In the genomic region with DNA sequence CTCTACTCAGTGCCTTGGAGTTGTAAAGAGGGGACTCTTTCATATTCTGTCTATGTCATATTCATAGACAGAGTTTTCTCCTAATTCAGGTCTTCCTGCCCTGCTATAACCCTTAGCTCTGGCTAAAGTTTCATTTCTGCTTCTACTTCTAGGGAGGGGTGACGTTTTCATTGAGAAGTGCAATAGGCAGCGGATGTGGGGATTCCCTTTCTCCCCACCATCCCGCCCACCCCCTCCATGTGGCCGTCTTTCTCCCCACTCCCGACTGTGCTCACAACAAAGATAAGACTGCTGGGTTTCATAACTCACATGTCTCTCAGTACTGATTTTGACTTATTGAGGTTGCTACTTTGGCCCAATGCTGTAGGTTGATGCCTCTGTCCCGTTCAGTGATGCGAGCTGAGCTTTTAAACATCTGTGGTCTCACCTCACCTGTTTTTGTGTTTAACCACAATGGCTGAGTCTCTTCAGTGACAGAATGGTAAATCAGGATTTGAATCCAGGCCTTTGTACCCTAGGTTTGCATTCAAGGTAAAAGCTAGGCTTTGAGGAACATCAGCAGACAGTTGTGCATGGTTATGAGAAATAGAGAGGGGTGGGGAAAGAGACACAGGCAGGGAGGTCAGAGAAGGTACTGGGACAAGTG, we compare ENCODE assay signal across 9 cellular contexts. TPM values are rescaled to one million over a fixed set of nuclear protein-coding genes. Genes with fewer than 3 reads are reported as not detected.
DNase-seq lines count a peak whose midpoint lies in the region; ATAC-seq lines count a peak whose summit lies in the region.
"Had no signal": no experiment of that assay in that cellular context is flagged by ENCODE, and none has a peak within 500 bp of the region (broad histone marks: within the 10 kb centered on the region; RNA-seq: fewer than 3 reads in every experiment).

No MANE protein-coding gene starts in this region.

- peak overlapping the region; percentile 39 for H3K4me3 Mint-ChIP-seq in activated CD4-positive, alpha-beta memory T cell treated with anti-CD3 and anti-CD28 coated beads, Interleukin-2, amount 10 ng/mL, durations not matched to agents 7 days and 5 days

- ATAC-seq in GM19438 (IDR thresholded peaks at IDR 0.05; ENCODE audit: low read depth, unreplicated experiment), result peak; percentile 79
- peak; percentile 72 for ATAC-seq in HG03135 (IDR thresholded peaks at IDR 0.05; ENCODE audit: unreplicated experiment)

- H3K36me3 Mint-ChIP-seq in activated CD4-positive, alpha-beta memory T cell treated with anti-CD3 and anti-CD28 coated beads, Interleukin-2, amount 10 ng/mL, durations not matched to agents 7 days and 5 days (ENCODE audit: low read depth), result peaks cover 4% of the 10 kb centered on the region

- CTCF ChIA-PET in activated CD4-positive, alpha-beta memory T cell treated with anti-CD3 and anti-CD28 coated beads, Interleukin-2, amount 10 ng/mL, durations not matched to agents 7 days and 5 days (lab: Charles Lee), result interaction anchor here (1.0 to 2.1 kb wide), 3 partner anchors 42 to 485 kb away, joined by 3 to 10 read pairs (median 6); partner anchors contain the start of gene DDX59

- peaks cover 42% of the 10 kb centered on the region for H3K4me1 Mint-ChIP-seq in activated CD4-positive, alpha-beta memory T cell treated with anti-CD3 and anti-CD28 coated beads, Interleukin-2, amount 10 ng/mL, durations not matched to agents 7 days and 5 days

- peak; percentile 61 for DNase-seq in activated CD4-positive, alpha-beta memory T cell treated with anti-CD3 and anti-CD28 coated beads, Interleukin-2, amount 10 ng/mL, durations not matched to agents 7 days and 5 days
- peak in 2 of 3 donors; percentile 1 to 12 for DNase-seq in stimulated activated CD4-positive, alpha-beta T cell treated with anti-CD3 and anti-CD28 coated beads, TNF-alpha, amount 100 ng/mL, for 1 hour (ENCODE audit: low read depth in 3 of 3, low spot score in 1 of 3)
- DNase-seq in hypothalamus (lab: John Stamatoyannopoulos, UW) (no peak), cerebellum (ENCODE audit: low spot score) (no peak), NCI-H2171 treated with DMSO at 0.1 percent for 48 hours (lab: John Stamatoyannopoulos, UW) (no peak), NK-92 (lab: John Stamatoyannopoulos, UW; ENCODE audit: unreplicated experiment) (no peak)
- DNase-seq: heart right ventricle had no signal

- POLR2A ChIA-PET in activated CD4-positive, alpha-beta memory T cell treated with anti-CD3 and anti-CD28 coated beads, Interleukin-2, amount 10 ng/mL, durations not matched to agents 7 days and 5 days (lab: Charles Lee), result interaction anchor here (1.0 to 5.2 kb wide), 3 partner anchors 9 to 41 kb away, joined by 4 to 52 read pairs (median 4); partner anchors contain the start of gene DDX59

- H3K9me3 Mint-ChIP-seq in activated CD4-positive, alpha-beta memory T cell treated with anti-CD3 and anti-CD28 coated beads, Interleukin-2, amount 10 ng/mL, durations not matched to agents 7 days and 5 days, result no peaks in the 10 kb centered on the region

- H3K27me3 Mint-ChIP-seq in activated CD4-positive, alpha-beta memory T cell treated with anti-CD3 and anti-CD28 coated beads, Interleukin-2, amount 10 ng/mL, durations not matched to agents 7 days and 5 days, result peaks cover 7% of the 10 kb centered on the region

- H3K27ac Mint-ChIP-seq in activated CD4-positive, alpha-beta memory T cell treated with anti-CD3 and anti-CD28 coated beads, Interleukin-2, amount 10 ng/mL, durations not matched to agents 7 days and 5 days, result peak overlapping the region; percentile 66

RNA-seq across cellular contexts. Expression of gene KIF14, which starts 7.8 kb away (rescaled TPM):
- 10 to 100 TPM; 28.3 to 30.3 TPM for total RNA-seq in activated CD4-positive, alpha-beta memory T cell treated with anti-CD3 and anti-CD28 coated beads, Interleukin-2, amount 10 ng/mL, durations not matched to agents 7 days and 5 days
- total RNA-seq in cerebellum, result 4.8 TPM

RNA-seq across cellular contexts. Expression of gene DDX59, which starts 41.4 kb away (rescaled TPM):
- 10 to 100 TPM; 32.1 to 34.0 TPM for total RNA-seq in activated CD4-positive, alpha-beta memory T cell treated with anti-CD3 and anti-CD28 coated beads, Interleukin-2, amount 10 ng/mL, durations not matched to agents 7 days and 5 days
- total RNA-seq in cerebellum, result 20.5 TPM

Comparison
In these comparisons a context has a peak if more than half of its experiments do, and no peak if none do; other contexts are left out.
1. DNase-seq: peak in activated CD4-positive, alpha-beta memory T cell treated with anti-CD3 and anti-CD28 coated beads, Interleukin-2, amount 10 ng/mL, durations not matched to agents 7 days and 5 days (single experiment) and stimulated activated CD4-positive, alpha-beta T cell treated with anti-CD3 and anti-CD28 coated beads, TNF-alpha, amount 100 ng/mL, for 1 hour (2 of 3); none in hypothalamus (0 of 51), cerebellum (single experiment), NCI-H2171 treated with DMSO at 0.1 percent for 48 hours (single experiment) and NK-92 (single experiment).